Comparison of ENCODE assay signal across 7 cellular contexts in genomic region chr11:37343279-37343678, GRCh38.
"Had no signal": no experiment of that assay in that cellular context is flagged by ENCODE, and none has a peak within 500 bp of the region (broad histone marks: within the 10 kb centered on the region; RNA-seq: fewer than 3 reads in every experiment).

No MANE protein-coding gene starts in this region.

- H3K4me3 ChIP-seq: GM23248, HAP-1 had no signal

- H2AFZ ChIP-seq: GM23248 had no signal

- FAIRE-seq: HepG2 had no signal

- H3K9ac ChIP-seq: GM23248 had no signal

- DNase-seq: GM23248, GOT3, H7, HFFc6 had no signal

- H3K27ac ChIP-seq: GM23248, HL-60 had no signal

- H3K36me3 ChIP-seq: HAP-1 had no signal

- H3K9me3 ChIP-seq: HAP-1 had no signal
